Comparison of ENCODE assay signal across 19 cellular contexts in the genomic region with DNA sequence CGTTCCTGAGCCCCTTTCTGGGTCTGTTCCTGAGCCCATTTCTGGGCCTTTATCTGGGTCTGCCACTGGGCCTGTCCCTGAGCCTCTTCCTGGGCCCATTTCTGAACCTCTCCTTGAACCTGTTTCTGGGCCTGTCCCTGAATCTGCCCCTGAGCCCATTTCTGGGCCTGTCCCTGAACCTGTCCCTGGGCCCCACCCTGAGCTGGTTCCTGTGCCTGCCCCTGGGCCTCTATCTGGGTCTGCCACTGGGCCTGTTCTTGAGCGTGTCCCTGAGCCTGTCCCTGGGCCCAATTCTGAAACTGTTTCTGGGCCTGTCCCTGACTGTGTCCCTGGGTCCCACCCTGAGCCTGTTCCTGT. TPM values are rescaled to one million over a fixed set of nuclear protein-coding genes. Genes with fewer than 3 reads are reported as not detected.
"Had no signal": no experiment of that assay in that cellular context is flagged by ENCODE, and none has a peak within 500 bp of the region (broad histone marks: within the 10 kb centered on the region; RNA-seq: fewer than 3 reads in every experiment).

No MANE protein-coding gene starts in this region.

- ATAC-seq: activated T-helper 17 cell treated with anti-CD3 and anti-CD28 coated beads, Interleukin-2, amount 50 U/mL, for 72 hours; esophagus mucosa; gastroesophageal sphincter; lower lobe of right lung; natural killer cell; pancreas; stimulated activated naive B cell treated with anti-CD40 and anti-IgM and Interleukin-4, amounts not matched to agents 10 μg/mL and 1 μg/mL and 100 μg/mL, for 72 hours had no signal

- H3K36me3 ChIP-seq: brain microvascular endothelial cell, colonic mucosa, lower lobe of right lung, neutrophil, pancreas, sigmoid colon had no signal

- H3K4me3 ChIP-seq: colonic mucosa, gastroesophageal sphincter, lower lobe of right lung, pancreas, sigmoid colon had no signal

- H3K4me3 Mint-ChIP-seq: activated B cell treated with CpG ODN at 0.5 μM for 24 hours; activated CD4-positive, alpha-beta T cell treated with anti-CD3 and anti-CD28 coated beads, Interleukin-2, amount 10 ng/mL, durations not matched to agents 7 days and 5 days; activated naive CD8-positive, alpha-beta T cell treated with anti-CD3 and anti-CD28 coated beads, Interleukin-2, amount 50 U/mL, for 24 hours; activated T-helper 17 cell treated with anti-CD3 and anti-CD28 coated beads, Interleukin-2, amount 50 U/mL, for 72 hours; central memory CD8-positive, alpha-beta T cell; immature natural killer cell; natural killer cell; stimulated activated naive B cell treated with anti-CD40 and anti-IgM and Interleukin-4, amounts not matched to agents 10 μg/mL and 1 μg/mL and 100 μg/mL, for 72 hours; T-helper 2 cell treated with Interferon-gamma antibody and Interleukin-4, amounts not matched to agents 5 μg/mL and 100 μg/mL, for 36 hours had no signal

- DNase-seq: activated B cell treated with CpG ODN at 0.5 μM for 24 hours; activated CD4-positive, alpha-beta T cell treated with anti-CD3 and anti-CD28 coated beads, Interleukin-2, amount 10 ng/mL, durations not matched to agents 7 days and 5 days; activated naive CD4-positive, alpha-beta T cell; activated naive CD8-positive, alpha-beta T cell treated with anti-CD3 and anti-CD28 coated beads, Interleukin-2, amount 50 U/mL, for 24 hours; activated T-cell treated with anti-CD3 and anti-CD28 coated beads for 4 hours; brain microvascular endothelial cell; colonic mucosa; immature natural killer cell; lower lobe of right lung; natural killer cell; stimulated activated naive B cell treated with anti-CD40 and anti-IgM and Interleukin-4, amounts not matched to agents 10 μg/mL and 1 μg/mL and 100 μg/mL, for 72 hours had no signal

- H3K4me1 Mint-ChIP-seq: activated CD4-positive, alpha-beta T cell treated with anti-CD3 and anti-CD28 coated beads, Interleukin-2, amount 10 ng/mL, durations not matched to agents 7 days and 5 days; activated naive CD8-positive, alpha-beta T cell treated with anti-CD3 and anti-CD28 coated beads, Interleukin-2, amount 50 U/mL, for 24 hours; activated T-helper 17 cell treated with anti-CD3 and anti-CD28 coated beads, Interleukin-2, amount 50 U/mL, for 72 hours; central memory CD8-positive, alpha-beta T cell; immature natural killer cell; natural killer cell had no signal

- H3K27me3 Mint-ChIP-seq: activated CD4-positive, alpha-beta T cell treated with anti-CD3 and anti-CD28 coated beads, Interleukin-2, amount 10 ng/mL, durations not matched to agents 7 days and 5 days; central memory CD8-positive, alpha-beta T cell had no signal

- H3K36me3 Mint-ChIP-seq: immature natural killer cell, natural killer cell had no signal

- H3K27ac Mint-ChIP-seq: activated B cell treated with CpG ODN at 0.5 μM for 24 hours; activated CD4-positive, alpha-beta T cell treated with anti-CD3 and anti-CD28 coated beads, Interleukin-2, amount 10 ng/mL, durations not matched to agents 7 days and 5 days; activated naive CD8-positive, alpha-beta T cell treated with anti-CD3 and anti-CD28 coated beads, Interleukin-2, amount 50 U/mL, for 24 hours; activated T-helper 17 cell treated with anti-CD3 and anti-CD28 coated beads, Interleukin-2, amount 50 U/mL, for 72 hours; immature natural killer cell; natural killer cell; stimulated activated naive B cell treated with anti-CD40 and anti-IgM and Interleukin-4, amounts not matched to agents 10 μg/mL and 1 μg/mL and 100 μg/mL, for 72 hours; T-helper 2 cell treated with Interferon-gamma antibody and Interleukin-4, amounts not matched to agents 5 μg/mL and 100 μg/mL, for 36 hours had no signal

- H3K27me3 ChIP-seq: brain microvascular endothelial cell, colonic mucosa, pancreas had no signal

- H3K27ac ChIP-seq: brain microvascular endothelial cell, colonic mucosa, lower lobe of right lung, neutrophil, pancreas, sigmoid colon had no signal

- H3K9me3 ChIP-seq: colonic mucosa, gastroesophageal sphincter, lower lobe of right lung, neutrophil, pancreas, sigmoid colon had no signal

- H3K4me1 ChIP-seq: colonic mucosa, pancreas had no signal

- H3K9me3 Mint-ChIP-seq: activated CD4-positive, alpha-beta T cell treated with anti-CD3 and anti-CD28 coated beads, Interleukin-2, amount 10 ng/mL, durations not matched to agents 7 days and 5 days; activated naive CD8-positive, alpha-beta T cell treated with anti-CD3 and anti-CD28 coated beads, Interleukin-2, amount 50 U/mL, for 24 hours; activated T-helper 17 cell treated with anti-CD3 and anti-CD28 coated beads, Interleukin-2, amount 50 U/mL, for 72 hours; central memory CD8-positive, alpha-beta T cell; immature natural killer cell; natural killer cell; T-helper 2 cell treated with Interferon-gamma antibody and Interleukin-4, amounts not matched to agents 5 μg/mL and 100 μg/mL, for 36 hours had no signal

RNA-seq across cellular contexts. Expression of a gene that starts 40.4 kb away (rescaled TPM):
- total RNA-seq: activated B cell treated with CpG ODN at 0.5 μM for 24 hours, natural killer cell had no signal
